ENCODE assay signal across 24 cellular contexts in the genomic region with DNA sequence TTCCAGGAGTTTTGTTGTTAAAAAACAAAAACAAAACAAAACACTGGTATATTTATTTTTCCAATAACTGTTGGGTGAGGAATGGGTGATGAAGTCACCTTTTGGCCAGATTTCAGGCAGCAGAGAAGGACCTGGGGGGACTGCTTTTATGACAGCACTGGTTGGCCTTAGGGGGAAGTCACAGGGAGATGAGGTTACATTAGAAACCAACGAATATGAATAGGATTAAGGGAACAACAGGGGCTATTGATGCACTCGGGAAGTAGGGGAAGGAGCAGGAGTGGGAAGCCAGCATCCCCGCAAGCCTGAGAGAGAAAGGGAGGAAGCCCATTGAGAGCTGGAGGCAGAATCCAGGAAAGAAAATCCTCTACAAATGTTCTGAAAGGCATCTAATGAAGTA.
"Had no signal": no experiment of that assay in that cellular context is flagged by ENCODE, and none has a peak within 500 bp of the region (broad histone marks: within the 10 kb centered on the region; RNA-seq: fewer than 3 reads in every experiment).

No MANE protein-coding gene starts in this region.

- H3K4me3 ChIP-seq: body of pancreas, cardiac muscle cell, esophagus squamous epithelium, gastroesophageal sphincter, sigmoid colon, smooth muscle cell, testis, vagina had no signal

- ATAC-seq: activated naive CD8-positive, alpha-beta T cell treated with anti-CD3 and anti-CD28 coated beads, Interleukin-2, amount 50 U/mL, for 24 hours; body of pancreas; gastroesophageal sphincter; left cardiac atrium had no signal

- DNase-seq: activated CD4-positive, alpha-beta memory T cell treated with anti-CD3 and anti-CD28 coated beads, Interleukin-2, amount 10 ng/mL, durations not matched to agents 7 days and 5 days; activated CD4-positive, alpha-beta T cell treated with anti-CD3 and anti-CD28 coated beads, Interleukin-2, amount 10 ng/mL, durations not matched to agents 24 days and 14 days; activated CD4-positive, CD25-positive, alpha-beta regulatory T cell; activated gamma-delta T cell; activated naive CD4-positive, alpha-beta T cell treated with anti-CD3 and anti-CD28 coated beads, Interleukin-2, amount 50 U/mL, for 16 hours; activated naive CD8-positive, alpha-beta T cell treated with anti-CD3 and anti-CD28 coated beads, Interleukin-2, amount 50 U/mL, for 24 hours; body of pancreas; cortex of kidney; endodermal cell; esophagus squamous epithelium; hypothalamus; islet precursor cell; left cardiac atrium; nucleus accumbens; sigmoid colon; stimulated activated CD4-positive, alpha-beta T cell treated with anti-CD3 and anti-CD28 coated beads, Interleukin-15, amount 100 ng/mL, for 24 hours; stimulated activated CD8-positive, alpha-beta memory T cell treated with anti-CD3 and anti-CD28 coated beads, Interleukin-4, amount 100 ng/mL, for 48 hours; stimulated activated naive CD4-positive, alpha-beta T cell; testis; trophoblast cell had no signal

- H3K9me3 ChIP-seq: body of pancreas, esophagus squamous epithelium, gastroesophageal sphincter, sigmoid colon, testis, vagina had no signal

- H3K36me3 ChIP-seq: cardiac muscle cell, esophagus squamous epithelium, gastroesophageal sphincter, sigmoid colon, vagina had no signal

- H3K27me3 ChIP-seq: body of pancreas, cardiac muscle cell, esophagus squamous epithelium, gastroesophageal sphincter, sigmoid colon, testis, vagina had no signal

- H3K27ac ChIP-seq: body of pancreas, cardiac muscle cell, esophagus squamous epithelium, gastroesophageal sphincter, sigmoid colon, testis, vagina had no signal

- H3K4me1 ChIP-seq: body of pancreas, esophagus squamous epithelium, gastroesophageal sphincter, sigmoid colon, testis, vagina had no signal
